ENCODE assay signal across 8 cellular contexts in the genomic region with DNA sequence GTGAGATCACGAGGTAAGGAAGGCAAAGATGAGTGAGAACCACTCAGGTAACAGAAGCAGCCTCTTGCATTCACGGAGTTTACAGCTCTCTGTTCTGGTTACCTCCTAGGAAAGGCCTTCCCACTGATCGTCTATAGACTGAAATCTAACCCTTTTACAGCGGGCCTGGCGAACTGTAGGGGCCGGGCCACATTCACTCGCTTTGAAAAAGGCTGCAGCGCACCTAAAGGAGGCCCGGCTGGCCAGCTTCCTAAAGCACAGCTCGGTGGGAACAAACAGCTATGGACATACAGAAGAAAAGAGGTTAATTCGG. TPM values are rescaled to one million over a fixed set of nuclear protein-coding genes. Genes with fewer than 3 reads are reported as not detected.
DNase-seq lines count a peak whose midpoint lies in the region; ATAC-seq and TF ChIP-seq lines count a peak whose summit lies in the region.

No MANE protein-coding gene starts in this region.

- H3K4me1 Mint-ChIP-seq in activated naive CD4-positive, alpha-beta T cell treated with anti-CD3 and anti-CD28 coated beads, Interleukin-2, amount 50 U/mL, for 24 hours, result peaks cover 65% of the 10 kb centered on the region
- H3K4me1 Mint-ChIP-seq in T-helper 17 cell, result peaks cover 41% of the 10 kb centered on the region
- peaks cover 29% of the 10 kb centered on the region for H3K4me1 Mint-ChIP-seq in progenitor cell of endocrine pancreas (ENCODE audit: low read depth)

- no peaks in the 10 kb centered on the region for H3K27me3 Mint-ChIP-seq in activated naive CD4-positive, alpha-beta T cell treated with anti-CD3 and anti-CD28 coated beads, Interleukin-2, amount 50 U/mL, for 24 hours
- H3K27me3 Mint-ChIP-seq in T-helper 17 cell, result no peaks in the 10 kb centered on the region
- no peaks in the 10 kb centered on the region for H3K27me3 Mint-ChIP-seq in progenitor cell of endocrine pancreas

- peak overlapping the region; percentile 89 to 97 for H3K4me3 ChIP-seq in foreskin fibroblast (ENCODE audit: low read depth in 1 of 2, low read length in 2 of 2)

- DNase-seq in activated naive CD4-positive, alpha-beta T cell (lab: John Stamatoyannopoulos, UW), result no peak
- no peak for DNase-seq in T-helper 17 cell
- DNase-seq in foreskin fibroblast, result peak in 1 of 2 donors; percentile 36
- no peak for DNase-seq in progenitor cell of endocrine pancreas (ENCODE audit: low spot score, unreplicated experiment)
- DNase-seq in GF-D8 (lab: John Stamatoyannopoulos, UW), result no peak
- no peak for DNase-seq in C1 segment of cervical spinal cord (lab: John Stamatoyannopoulos, UW)

- TF ChIP-seq CTCF in foreskin fibroblast (IDR thresholded peaks at IDR 0.05; ENCODE audit: low read depth, low read length) (no peak), progenitor cell of endocrine pancreas (IDR thresholded peaks at IDR 0.05; ENCODE audit: unreplicated experiment) (no peak)

- no peaks in the 10 kb centered on the region for H3K9me3 Mint-ChIP-seq in activated naive CD4-positive, alpha-beta T cell treated with anti-CD3 and anti-CD28 coated beads, Interleukin-2, amount 50 U/mL, for 24 hours
- no peaks in the 10 kb centered on the region for H3K9me3 Mint-ChIP-seq in progenitor cell of endocrine pancreas (ENCODE audit: low read depth)

- peak overlapping the region; percentile 100 for H3K4me3 Mint-ChIP-seq in activated naive CD4-positive, alpha-beta T cell treated with anti-CD3 and anti-CD28 coated beads, Interleukin-2, amount 50 U/mL, for 24 hours
- H3K4me3 Mint-ChIP-seq in T-helper 17 cell, result peak overlapping the region; percentile 99
- peak overlapping the region; percentile 96 for H3K4me3 Mint-ChIP-seq in progenitor cell of endocrine pancreas (ENCODE audit: low read depth)

- H3K27ac Mint-ChIP-seq in activated naive CD4-positive, alpha-beta T cell treated with anti-CD3 and anti-CD28 coated beads, Interleukin-2, amount 50 U/mL, for 24 hours, result peak overlapping the region; percentile 88
- H3K27ac Mint-ChIP-seq in T-helper 17 cell, result peak overlapping the region; percentile 96
- H3K27ac Mint-ChIP-seq in progenitor cell of endocrine pancreas, result peak overlapping the region; percentile 98

- no peak for ATAC-seq in T-helper 17 cell
- no peak for ATAC-seq in HG02759 (IDR thresholded peaks at IDR 0.05; ENCODE audit: unreplicated experiment)

- H3K36me3 Mint-ChIP-seq in activated naive CD4-positive, alpha-beta T cell treated with anti-CD3 and anti-CD28 coated beads, Interleukin-2, amount 50 U/mL, for 24 hours, result peaks cover 31% of the 10 kb centered on the region
- H3K36me3 Mint-ChIP-seq in T-helper 17 cell (ENCODE audit: low read depth) (peaks cover 7% of the 10 kb centered on the region), progenitor cell of endocrine pancreas (ENCODE audit: insufficient read depth) (peaks cover 17% of the 10 kb centered on the region)

- H3K9me3 ChIP-seq in T-helper 17 cell (ENCODE audit: control insufficient read depth, low read length, poor library complexity, severe bottlenecking), result no peaks in the 10 kb centered on the region

RNA-seq across cellular contexts. Expression of gene ATP5MK, which starts 0.6 kb away (rescaled TPM):
- 100 to 1,000 TPM; 135 to 136 TPM for total RNA-seq in T-helper 17 cell
- 251 and 264 TPM in 2 replicates for total RNA-seq in progenitor cell of endocrine pancreas

RNA-seq across cellular contexts. Expression of gene PDCD11, which starts 0.7 kb away (rescaled TPM):
- total RNA-seq in T-helper 17 cell (10 to 100 TPM; 18.7 to 29.7 TPM), progenitor cell of endocrine pancreas (56.1 and 58.1 TPM in 2 replicates)

RNA-seq across cellular contexts. Expression of gene TAF5, which starts 27.9 kb away (rescaled TPM):
- 1 to 10 TPM; 5.7 to 7.4 TPM for total RNA-seq in T-helper 17 cell
- total RNA-seq in progenitor cell of endocrine pancreas, result 7.7 and 8.9 TPM in 2 replicates

RNA-seq across cellular contexts. Expression of gene PCGF6, which starts 44.8 kb away (rescaled TPM):
- total RNA-seq in T-helper 17 cell, result 1 to 10 TPM; 4.6 to 4.7 TPM
- total RNA-seq in progenitor cell of endocrine pancreas, result 13.4 and 14.0 TPM in 2 replicates

RNA-seq across cellular contexts. Expression of gene CALHM2, which starts 56.5 kb away (rescaled TPM):
- total RNA-seq in T-helper 17 cell, result 10 to 100 TPM; 15.5 to 23.6 TPM
- total RNA-seq in progenitor cell of endocrine pancreas, result 0.58 and 0.69 TPM in 2 replicates
